ENCODE assay signal across 8 cellular contexts in the genomic region with DNA sequence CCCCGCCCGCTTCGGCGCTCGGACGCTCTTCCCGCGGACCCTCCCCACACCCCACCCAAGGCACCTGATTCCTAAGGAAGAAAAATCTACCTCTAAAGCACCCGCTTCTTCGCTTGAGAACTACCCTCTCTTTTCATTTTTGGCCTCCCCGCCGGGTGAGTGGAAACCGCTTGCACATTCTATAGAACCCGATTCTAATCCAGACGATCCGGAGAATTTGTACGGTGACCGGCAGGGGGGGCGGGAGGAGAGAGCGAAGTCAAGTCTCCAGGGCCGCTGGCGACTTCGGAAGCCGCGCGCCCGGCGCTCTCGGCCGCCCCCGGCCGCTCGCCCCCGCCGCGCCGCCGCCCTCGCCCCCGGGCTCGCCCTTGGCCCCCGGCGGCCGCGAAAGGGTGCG. TPM values are rescaled to one million over a fixed set of nuclear protein-coding genes. Genes with fewer than 3 reads are reported as not detected.
DNase-seq lines count a peak whose midpoint lies in the region; ATAC-seq and TF ChIP-seq lines count a peak whose summit lies in the region.

A gene (plus strand): TSS at position 262 of the 397 bp plus-strand sequence. CDS start 221 bp downstream, outside the sequence.

- no peak within 1 kb of the TSS for H3K27ac Mint-ChIP-seq in CD8-positive, alpha-beta T cell
- no peak within 1 kb of the TSS for H3K27ac Mint-ChIP-seq in activated CD8-positive, alpha-beta T cell treated with anti-CD3 and anti-CD28 coated beads for 36 hours

- no peak for TF ChIP-seq CTCF in CD8-positive, alpha-beta T cell (IDR thresholded peaks at IDR 0.05)
- peak; percentile 45 for TF ChIP-seq CTCF in LNCaP clone FGC (IDR thresholded peaks at IDR 0.05; ENCODE audit: control insufficient read depth, extremely low read depth, insufficient read depth)
- TF ChIP-seq CTCF in activated CD8-positive, alpha-beta T cell treated with anti-CD3 and anti-CD28 coated beads for 36 hours (IDR thresholded peaks at IDR 0.05), result no peak
- peak in 4 of 6 experiments; percentile 19 to 40 (median 25) for TF ChIP-seq CTCF in esophagus squamous epithelium (IDR thresholded peaks at IDR 0.05)

- H3K27ac ChIP-seq in CD8-positive, alpha-beta T cell (ENCODE audit: low read depth, low read length), result no peak within 1 kb of the TSS
- H3K27ac ChIP-seq in esophagus squamous epithelium, result peak within 1 kb of the TSS; percentile 71 to 89 (median 87)
- peak within 1 kb of the TSS; percentile 48 to 60 for H3K27ac ChIP-seq in mucosa of rectum (ENCODE audit: low read depth in 2 of 2, low read length in 2 of 2)
- H3K27ac ChIP-seq in stomach smooth muscle (ENCODE audit: low read length), result peak within 1 kb of the TSS; percentile 90

- H3K4me1 ChIP-seq in CD8-positive, alpha-beta T cell (ENCODE audit: insufficient read depth, low read length), result peaks cover 5% of the 10 kb centered on the region
- H3K4me1 ChIP-seq in esophagus squamous epithelium (peaks cover 0 to 34% (median 3%) of the 10 kb centered on the region in 3 donors), mucosa of rectum (ENCODE audit: control insufficient read depth in 2 of 2, insufficient read depth in 2 of 2, low read length in 2 of 2) (peaks cover 4 to 5% of the 10 kb centered on the region in 2 donors), stomach smooth muscle (ENCODE audit: control insufficient read depth, insufficient read depth, low read length) (peaks cover 32% of the 10 kb centered on the region)

- H3K27me3 Mint-ChIP-seq in CD8-positive, alpha-beta T cell (ENCODE audit: low read depth), result peaks cover 65% of the 10 kb centered on the region
- H3K27me3 Mint-ChIP-seq in activated CD8-positive, alpha-beta T cell treated with anti-CD3 and anti-CD28 coated beads for 36 hours, result peaks cover 54% of the 10 kb centered on the region

- H3K9ac ChIP-seq in mucosa of rectum (ENCODE audit: low read depth in 1 of 2, low read length in 2 of 2), result peak within 1 kb of the TSS; percentile 82 to 96
- H3K9ac ChIP-seq in stomach smooth muscle (ENCODE audit: low read length in 2 of 2), result peak within 1 kb of the TSS; percentile 88 to 95

- ATAC-seq in CD8-positive, alpha-beta T cell, result no peak
- peak; percentile 27 for ATAC-seq in activated CD8-positive, alpha-beta T cell treated with anti-CD3 and anti-CD28 coated beads for 36 hours
- ATAC-seq in GM18873 (IDR thresholded peaks at IDR 0.05; ENCODE audit: low FRiP score, unreplicated experiment) (no peak), GM19324 (IDR thresholded peaks at IDR 0.05; ENCODE audit: low FRiP score, unreplicated experiment) (no peak)

- intact Hi-C loops in CD8-positive, alpha-beta T cell (cut with DNase I, micrococcal nuclease), result no loop called here
- intact Hi-C loops in activated CD8-positive, alpha-beta T cell treated with anti-CD3 and anti-CD28 coated beads for 36 hours (cut with micrococcal nuclease), result no loop called here
- intact Hi-C loops in esophagus squamous epithelium (cut with DNase I), result loop anchor here (10.0 kb wide), 1 partner anchor 304 kb away; no protein-coding TSS in a partner anchor

- peaks cover 15% of the 10 kb centered on the region for H3K4me1 Mint-ChIP-seq in CD8-positive, alpha-beta T cell (ENCODE audit: low read depth)
- H3K4me1 Mint-ChIP-seq in activated CD8-positive, alpha-beta T cell treated with anti-CD3 and anti-CD28 coated beads for 36 hours (ENCODE audit: low read depth), result peaks cover 8% of the 10 kb centered on the region

- H3K9me3 Mint-ChIP-seq in CD8-positive, alpha-beta T cell, result no peaks in the 10 kb centered on the region
- no peaks in the 10 kb centered on the region for H3K9me3 Mint-ChIP-seq in activated CD8-positive, alpha-beta T cell treated with anti-CD3 and anti-CD28 coated beads for 36 hours

- H3K36me3 ChIP-seq in CD8-positive, alpha-beta T cell (ENCODE audit: insufficient read depth, low read length), result no peaks in the 10 kb centered on the region
- H3K36me3 ChIP-seq in esophagus squamous epithelium (no peaks in the 10 kb centered on the region), mucosa of rectum (ENCODE audit: control insufficient read depth in 2 of 2, insufficient read depth in 2 of 2, low read length in 2 of 2) (no peaks in the 10 kb centered on the region), stomach smooth muscle (ENCODE audit: control insufficient read depth in 2 of 2, insufficient read depth in 2 of 2, low read length in 2 of 2) (peaks cover 0 to under 1% of the 10 kb centered on the region in 2 donors)

- H3K4me3 ChIP-seq in CD8-positive, alpha-beta T cell (ENCODE audit: low read depth, low read length), result peak within 1 kb of the TSS; percentile 28
- H3K4me3 ChIP-seq in LNCaP clone FGC (ENCODE audit: low read depth, low read length) (peak within 1 kb of the TSS; percentile 68), esophagus squamous epithelium (peak within 1 kb of the TSS; percentile 43 to 73 (median 72)), mucosa of rectum (ENCODE audit: low read length in 2 of 2) (peak within 1 kb of the TSS; percentile 76 to 91), stomach smooth muscle (ENCODE audit: low read length in 2 of 2) (peak within 1 kb of the TSS; percentile 69 to 97)

- H3K9me3 ChIP-seq in CD8-positive, alpha-beta T cell (ENCODE audit: low read length), result no peaks in the 10 kb centered on the region
- H3K9me3 ChIP-seq in esophagus squamous epithelium (no peaks in the 10 kb centered on the region), mucosa of rectum (ENCODE audit: control insufficient read depth in 2 of 2, low read length in 2 of 2) (no peaks in the 10 kb centered on the region), stomach smooth muscle (ENCODE audit: control insufficient read depth in 2 of 2, low read length in 2 of 2) (no peaks in the 10 kb centered on the region)

- POLR2A ChIA-PET in CD8-positive, alpha-beta T cell (lab: Charles Lee), result no interaction called here
- POLR2A ChIA-PET in activated CD8-positive, alpha-beta T cell treated with anti-CD3 and anti-CD28 coated beads for 36 hours (lab: Charles Lee), result no interaction called here

- peak in 2 of 7 experiments; percentile 16 for DNase-seq in CD8-positive, alpha-beta T cell
- peak; percentile 47 for DNase-seq in LNCaP clone FGC (ENCODE audit: low read depth)
- peak; percentile 56 for DNase-seq in activated CD8-positive, alpha-beta T cell treated with anti-CD3 and anti-CD28 coated beads for 36 hours
- no peak for DNase-seq in esophagus squamous epithelium (lab: John Stamatoyannopoulos, UW)

- TF ChIP-seq POLR2A in esophagus squamous epithelium (IDR thresholded peaks at IDR 0.05), result no peak

- WGBS in esophagus squamous epithelium, 2 donors, result no CpG with 5 or more reads among the region's 46 CpGs

- peaks cover 8% of the 10 kb centered on the region for H3K27me3 ChIP-seq in CD8-positive, alpha-beta T cell (ENCODE audit: insufficient read depth, low read length)
- H3K27me3 ChIP-seq in esophagus squamous epithelium, result peaks cover 0 to 59% (median 0%) of the 10 kb centered on the region in 4 donors
- H3K27me3 ChIP-seq in mucosa of rectum (ENCODE audit: control insufficient read depth in 2 of 2, insufficient read depth in 2 of 2, low read length in 2 of 2), result no peaks in the 10 kb centered on the region
- no peaks in the 10 kb centered on the region for H3K27me3 ChIP-seq in stomach smooth muscle (ENCODE audit: control insufficient read depth in 1 of 2, insufficient read depth in 2 of 2, low read length in 2 of 2)

- CTCF ChIA-PET in CD8-positive, alpha-beta T cell (lab: Charles Lee), result no interaction called here
- CTCF ChIA-PET in activated CD8-positive, alpha-beta T cell treated with anti-CD3 and anti-CD28 coated beads for 36 hours (lab: Charles Lee), result interaction anchor here (1.1 kb wide), 1 partner anchor 10 kb away, joined by 3 read pairs; no protein-coding TSS in a partner anchor

- peak within 1 kb of the TSS; percentile 76 for H3K4me3 Mint-ChIP-seq in CD8-positive, alpha-beta T cell
- peak within 1 kb of the TSS; percentile 53 for H3K4me3 Mint-ChIP-seq in activated CD8-positive, alpha-beta T cell treated with anti-CD3 and anti-CD28 coated beads for 36 hours

- no peaks in the 10 kb centered on the region for H3K36me3 Mint-ChIP-seq in CD8-positive, alpha-beta T cell
- no peaks in the 10 kb centered on the region for H3K36me3 Mint-ChIP-seq in activated CD8-positive, alpha-beta T cell treated with anti-CD3 and anti-CD28 coated beads for 36 hours (ENCODE audit: low read depth)

RNA-seq across cellular contexts. Expression of the gene that starts here (rescaled TPM):
- total RNA-seq in CD8-positive, alpha-beta T cell, result 1 to 10 TPM; 2.6 to 2.7 TPM
- total RNA-seq in activated CD8-positive, alpha-beta T cell treated with anti-CD3 and anti-CD28 coated beads for 36 hours, result not detected
- total RNA-seq in esophagus squamous epithelium, result 1 to 10 TPM in 1 of 4 donors, under 1 TPM in 3; 0.18 to 2.7 (median 0.61) TPM

Comparison
In these comparisons a context has a peak if more than half of its experiments do, and no peak if none do; other contexts are left out.
1. Peak in DNase-seq and ATAC-seq in activated CD8-positive, alpha-beta T cell treated with anti-CD3 and anti-CD28 coated beads for 36 hours; RNA of the gene not detected or under 1 TPM.
2. H3K4me3 ChIP-seq: peak in every context shown above with its lines; median percentile 84 in mucosa of rectum; 83 in stomach smooth muscle; 72 in esophagus squamous epithelium; 68 in LNCaP clone FGC; 28 in CD8-positive, alpha-beta T cell.
3. CTCF ChIP-seq: peak in LNCaP clone FGC (single experiment) and esophagus squamous epithelium (4 of 6); none in CD8-positive, alpha-beta T cell (single experiment) and activated CD8-positive, alpha-beta T cell treated with anti-CD3 and anti-CD28 coated beads for 36 hours (single experiment).